Comparison of ENCODE assay signal across 1 cellular context in the genomic region with DNA sequence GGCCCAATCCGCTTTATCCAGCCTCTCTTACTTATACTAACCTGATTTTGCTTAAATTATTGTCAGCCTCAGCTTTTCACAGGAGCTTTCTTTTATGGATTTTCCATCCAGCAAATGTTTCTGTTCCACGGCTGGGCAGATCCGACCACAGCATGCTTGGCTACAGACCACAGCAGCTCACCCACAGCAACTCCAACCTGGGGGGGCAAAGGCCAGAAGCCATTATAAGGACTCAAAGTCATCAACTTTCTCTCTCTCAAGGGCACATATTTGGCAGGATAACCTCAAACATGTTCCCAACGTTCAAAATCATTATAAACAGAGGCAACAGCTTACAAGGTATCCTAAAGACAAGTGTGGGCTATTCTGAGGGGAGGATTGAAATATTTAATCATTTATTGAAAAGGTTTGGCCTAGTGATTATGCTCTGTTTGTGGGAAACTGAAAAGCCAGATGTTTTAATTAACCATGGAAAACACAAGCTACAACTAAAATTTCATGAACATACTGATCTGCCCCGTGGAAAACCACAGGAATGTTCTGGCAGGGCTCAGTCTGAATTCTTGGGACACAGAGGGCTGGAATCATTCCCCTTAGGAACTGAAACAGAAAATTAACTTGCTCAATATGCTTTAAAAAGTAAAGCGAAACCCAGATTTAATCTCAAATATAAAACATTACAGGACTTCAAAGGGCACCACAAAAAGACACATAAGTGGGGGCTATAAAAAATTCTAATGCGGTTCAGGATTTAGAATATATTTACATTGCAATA.
TF ChIP-seq lines count a peak whose summit lies in the region.

No MANE protein-coding gene starts in this region.

TF ChIP-seq in HCT116, 20 proteins besides CTCF, POLR2A, EP300 and RAD21 (continued from another document):
- no peak for TF ChIP-seq SIN3A (IDR thresholded peaks at IDR 0.05; ENCODE audit: low read depth)
- TF ChIP-seq POLR2AphosphoS5 (IDR thresholded peaks at IDR 0.05; ENCODE audit: low read depth, low read length): no peak
- TF ChIP-seq CBX3 (IDR thresholded peaks at IDR 0.05; ENCODE audit: low read depth): no peak
- no peak for TF ChIP-seq JUND (IDR thresholded peaks at IDR 0.05)
- TF ChIP-seq SRF (IDR thresholded peaks at IDR 0.05; ENCODE audit: low read depth): no peak
- no peak for TF ChIP-seq YY1 (IDR thresholded peaks at IDR 0.05; ENCODE audit: extremely low read depth, insufficient replicate concordance, low read depth, low read length)
- no peak for TF ChIP-seq ELF1 (IDR thresholded peaks at IDR 0.05; ENCODE audit: borderline replicate concordance, low read depth)
- TF ChIP-seq EZH2 (IDR thresholded peaks at IDR 0.05): no peak
- TF ChIP-seq, protein P1, sequence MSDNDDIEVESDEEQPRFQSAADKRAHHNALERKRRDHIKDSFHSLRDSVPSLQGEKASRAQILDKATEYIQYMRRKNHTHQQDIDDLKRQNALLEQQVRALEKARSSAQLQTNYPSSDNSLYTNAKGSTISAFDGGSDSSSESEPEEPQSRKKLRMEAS (IDR thresholded peaks at IDR 0.05): no peak
- no peak for TF ChIP-seq ZNF274 (IDR thresholded peaks at IDR 0.05; ENCODE audit: low read depth, low read length)
